ENCODE assay signal across 1 cellular context in genomic region chr4:75141162-75141561, GRCh38.
A peak's percentile ranks its signal among the peaks of the same experiment; 100 is the strongest.
TF ChIP-seq lines count a peak whose summit lies in the region.

No MANE protein-coding gene starts in this region.

TF ChIP-seq in GM23338, 12 proteins besides CTCF, POLR2A, EP300 and RAD21 (continued from another document):
- TF ChIP-seq REST (IDR thresholded peaks at IDR 0.05; ENCODE audit: unreplicated experiment): peak; percentile 74
